8 cellular contexts compared by ENCODE assay signal in genomic region chr11:56624661-56625110, GRCh38. TPM values are rescaled to one million over a fixed set of nuclear protein-coding genes. Genes with fewer than 3 reads are reported as not detected.
A peak's percentile ranks its signal among the peaks of the same experiment; 100 is the strongest.
DNase-seq lines count a peak whose midpoint lies in the region; ATAC-seq and TF ChIP-seq lines count a peak whose summit lies in the region.

No MANE protein-coding gene starts in this region.

- H3K4me1 ChIP-seq in mucosa of descending colon (ENCODE audit: low read depth) = no peaks in the 10 kb centered on the region

- H3K9me3 ChIP-seq in mucosa of descending colon = no peaks in the 10 kb centered on the region

- no peaks in the 10 kb centered on the region for H3K36me3 ChIP-seq in mucosa of descending colon (ENCODE audit: low read depth)

- intact Hi-C loops in mucosa of descending colon (cut with DNase I, micrococcal nuclease) = loop anchor here in 1 of 2 donors (10.0 kb wide), 1 partner anchor 160 kb away; no protein-coding TSS in a partner anchor

- in situ Hi-C loops in Caki2 (cut with HindIII; ENCODE audit: low pct_unique_long_range_greater_than_20kb, low sequenced_read_pairs) = no loop called here

- ATAC-seq in GM21390 (IDR thresholded peaks at IDR 0.05; ENCODE audit: unreplicated experiment) (peak; percentile 84), mucosa of descending colon (peak; percentile 91), GM21447 (IDR thresholded peaks at IDR 0.05; ENCODE audit: unreplicated experiment) (no peak), HG03139 (IDR thresholded peaks at IDR 0.05; ENCODE audit: unreplicated experiment) (no peak)

- TF ChIP-seq CTCF in mucosa of descending colon (IDR thresholded peaks at IDR 0.05) = no peak

- H3K4me3 ChIP-seq in mucosa of descending colon = no peak overlapping the region

- DNase-seq in Caki2 (ENCODE audit: low read depth) (peak; percentile 39), NCI-H1105 treated with DMSO at 0.1 percent for 48 hours (lab: John Stamatoyannopoulos, UW) (peak; percentile 31), cerebellar cortex (ENCODE audit: low spot score) (peak; percentile 1), mucosa of descending colon (peak in 1 of 3 donors; percentile 59)
- DNase-seq in stimulated activated CD4-positive, alpha-beta T cell treated with anti-CD3 and anti-CD28 coated beads, Interleukin-15, amount 100 ng/mL, for 24 hours = no peak

RNA-seq across cellular contexts. Expression of gene OR5M1, which starts 10.0 kb away (rescaled TPM):
- not detected in 2 replicates for total RNA-seq in Caki2 (2014; rRNA removed; shearing (Covaris generic); ENCODE audit: low replicate concordance)
- total RNA-seq in mucosa of descending colon = not detected

RNA-seq across cellular contexts. Expression of gene OR5AP2, which starts 17.6 kb away (rescaled TPM):
- total RNA-seq in Caki2 (2014; rRNA removed; shearing (Covaris generic); ENCODE audit: low replicate concordance) = not detected in 2 replicates
- total RNA-seq in mucosa of descending colon = not detected

RNA-seq across cellular contexts. Expression of gene OR5AR1, which starts 38.8 kb away (rescaled TPM):
- not detected in 2 replicates for total RNA-seq in Caki2 (2014; rRNA removed; shearing (Covaris generic); ENCODE audit: low replicate concordance)
- total RNA-seq in mucosa of descending colon = not detected

RNA-seq across cellular contexts. Expression of gene OR5M10, which starts 47.2 kb away (rescaled TPM):
- not detected in 2 replicates for total RNA-seq in Caki2 (2014; rRNA removed; shearing (Covaris generic); ENCODE audit: low replicate concordance)
- not detected for total RNA-seq in mucosa of descending colon

Comparison
In these comparisons a context has a peak if more than half of its experiments do, and no peak if none do; other contexts are left out.
1. ATAC-seq: peak in GM21390 (single experiment) and mucosa of descending colon (single experiment); none in GM21447 (single experiment) and HG03139 (single experiment).